ENCODE assay signal across 12 cellular contexts in the genomic region with DNA sequence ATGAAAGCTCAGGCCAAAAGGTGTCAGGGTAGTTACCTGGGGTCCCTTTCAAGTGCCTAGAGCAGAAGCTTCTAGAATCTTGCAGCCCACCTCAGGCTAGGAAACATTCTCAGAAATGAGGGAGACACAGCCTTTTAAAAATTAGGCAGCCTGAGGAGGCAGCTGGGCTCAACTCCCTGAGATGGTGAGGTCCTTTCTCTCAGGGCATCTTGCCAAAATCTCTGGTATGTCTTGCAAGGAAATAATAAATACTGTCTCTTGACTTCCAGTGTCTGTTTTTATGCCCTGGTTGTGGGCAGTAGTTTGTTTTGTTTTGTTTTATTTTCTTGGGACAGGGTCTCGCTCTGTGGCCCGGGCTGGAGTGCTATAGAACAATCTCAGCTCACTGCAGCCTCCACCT.
DNase-seq lines count a peak whose midpoint lies in the region; ATAC-seq lines count a peak whose summit lies in the region.
"Had no signal": no experiment of that assay in that cellular context is flagged by ENCODE, and none has a peak within 500 bp of the region (broad histone marks: within the 10 kb centered on the region; RNA-seq: fewer than 3 reads in every experiment).

No MANE protein-coding gene starts in this region.

- ATAC-seq in Right ventricle myocardium inferior: peak; percentile 12

- intact Hi-C loops in Right ventricle myocardium inferior (cut with DNase I) (no loop called here), cardiac septum (cut with DNase I) (no loop called here)

- DNase-seq in Right ventricle myocardium inferior (ENCODE audit: missing footprints) (no peak), cardiac septum (ENCODE audit: low spot score) (no peak), caudate nucleus (lab: John Stamatoyannopoulos, UW) (no peak), kidney glomerular epithelial cell (lab: John Stamatoyannopoulos, UW) (peak; percentile 53), LoVo (ENCODE audit: low spot score) (no peak), foreskin melanocyte (no peak), SW 1271 (lab: John Stamatoyannopoulos, UW) (no peak)
- DNase-seq: CD4-positive, alpha-beta T cell; NCI-H1436; NCI-H2029 treated with DMSO at 0.1 percent for 48 hours; NCI-H524; NK-92 treated with Interleukin-12 subunit alpha and Interleukin-12 subunit beta, amount 100 ng/mL, for 24 hours had no signal

- H3K27ac ChIP-seq in caudate nucleus (ENCODE audit: low read depth, low read length): peak overlapping the region; percentile 67
